ENCODE assay signal across 8 cellular contexts in the genomic region with DNA sequence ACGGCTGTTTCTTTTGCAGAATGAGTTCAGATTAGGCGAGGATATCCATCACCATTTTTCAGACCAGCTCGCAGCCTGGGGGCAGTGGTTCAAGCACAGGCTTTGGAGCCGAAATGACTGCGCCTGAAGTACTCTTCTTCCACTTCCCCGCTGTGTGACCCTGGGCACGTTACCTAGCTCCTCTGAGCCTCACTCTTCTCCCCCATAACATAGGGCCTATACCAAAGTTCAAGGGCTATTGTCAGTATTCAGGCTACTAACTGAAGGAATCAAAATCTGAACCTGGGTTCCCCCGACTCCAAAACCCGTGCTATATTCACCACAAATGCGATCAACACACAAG. TPM values are rescaled to one million over a fixed set of nuclear protein-coding genes. Genes with fewer than 3 reads are reported as not detected.
DNase-seq lines count a peak whose midpoint lies in the region; ATAC-seq and TF ChIP-seq lines count a peak whose summit lies in the region.

No MANE protein-coding gene starts in this region.

- peak overlapping the region; percentile 99 for H3K4me3 Mint-ChIP-seq in chondrocyte (ENCODE audit: unreplicated experiment)
- H3K4me3 Mint-ChIP-seq in naive thymus-derived CD8-positive, alpha-beta T cell = peak overlapping the region; percentile 95 to 98 (median 98)

- H3K4me1 Mint-ChIP-seq in chondrocyte (ENCODE audit: low read depth) = peaks cover 36% of the 10 kb centered on the region
- H3K4me1 Mint-ChIP-seq in naive thymus-derived CD8-positive, alpha-beta T cell = peaks cover 36 to 49% (median 47%) of the 10 kb centered on the region in 4 donors

- peak; percentile 6 for ATAC-seq in GM19023 (IDR thresholded peaks at IDR 0.05; ENCODE audit: unreplicated experiment)
- peak in 1 of 2 donors; percentile 40 for ATAC-seq in naive thymus-derived CD8-positive, alpha-beta T cell
- no peak for ATAC-seq in omental fat pad (ENCODE audit: low FRiP score)

- TF ChIP-seq CTCF in chondrocyte (IDR thresholded peaks at IDR 0.05) (no peak), omental fat pad (IDR thresholded peaks at IDR 0.05) (no peak)

- POLR2A ChIA-PET in naive thymus-derived CD8-positive, alpha-beta T cell (lab: Charles Lee) = no interaction called here
- POLR2A ChIA-PET in HEK293T (lab: Yijun Ruan, JAX) = interaction anchor here (0.9 to 2.4 kb wide), 2 partner anchors 10 to 145 kb away, joined by 3 to 11 read pairs; partner anchors contain the start of gene TPCN2

- no peaks in the 10 kb centered on the region for H3K27me3 Mint-ChIP-seq in chondrocyte (ENCODE audit: low read depth)
- no peaks in the 10 kb centered on the region for H3K27me3 Mint-ChIP-seq in naive thymus-derived CD8-positive, alpha-beta T cell

- DNase-seq in KG1 (lab: John Stamatoyannopoulos, UW) (peak; percentile 62), chondrocyte (ENCODE audit: low spot score) (peak; percentile 39), HEK293T (ENCODE audit: extremely low spot score) (no peak), iPS-NIHi11 (ENCODE audit: low spot score) (no peak), omental fat pad (ENCODE audit: low spot score) (no peak)
- DNase-seq in naive thymus-derived CD8-positive, alpha-beta T cell = peak in 1 of 10 donors; percentile 2
- no peak for DNase-seq in stimulated activated CD4-positive, alpha-beta T cell treated with anti-CD3 and anti-CD28 coated beads, Interleukin-4, amount 100 ng/mL, for 4 hours

- H3K27ac Mint-ChIP-seq in chondrocyte (ENCODE audit: unreplicated experiment) = peak overlapping the region; percentile 87
- H3K27ac Mint-ChIP-seq in naive thymus-derived CD8-positive, alpha-beta T cell = peak overlapping the region; percentile 88 to 98 (median 95)

- no peaks in the 10 kb centered on the region for H3K9me3 Mint-ChIP-seq in chondrocyte (ENCODE audit: low read depth)
- H3K9me3 Mint-ChIP-seq in naive thymus-derived CD8-positive, alpha-beta T cell = no peaks in the 10 kb centered on the region

- H3K36me3 Mint-ChIP-seq in chondrocyte (ENCODE audit: low read depth) = peaks cover 17% of the 10 kb centered on the region
- H3K36me3 Mint-ChIP-seq in naive thymus-derived CD8-positive, alpha-beta T cell = peaks cover 0 to 35% (median 5%) of the 10 kb centered on the region in 3 donors

- CTCF ChIA-PET in HEK293T (lab: Yijun Ruan, JAX) = no interaction called here

TF ChIP-seq in HEK293T, 16 proteins besides CTCF, POLR2A, EP300 and RAD21:
- no peak for TF ChIP-seq FOXA1 (IDR thresholded peaks at IDR 0.05)
- TF ChIP-seq SP1 (IDR thresholded peaks at IDR 0.05) = no peak
- no peak for TF ChIP-seq CTBP1 (IDR thresholded peaks at IDR 0.05; ENCODE audit: borderline replicate concordance)
- TF ChIP-seq HDGF (IDR thresholded peaks at IDR 0.05; ENCODE audit: borderline replicate concordance) = no peak
- TF ChIP-seq TARDBP (IDR thresholded peaks at IDR 0.05) = no peak
- no peak for TF ChIP-seq SUZ12 (IDR thresholded peaks at IDR 0.05)
- TF ChIP-seq FOXM1 (IDR thresholded peaks at IDR 0.05; ENCODE audit: borderline replicate concordance) = no peak
- no peak for TF ChIP-seq BHLHE40 (IDR thresholded peaks at IDR 0.05; ENCODE audit: borderline replicate concordance)
- no peak for TF ChIP-seq ZNF384 (IDR thresholded peaks at IDR 0.05)
- TF ChIP-seq FOXK2 (IDR thresholded peaks at IDR 0.05) = no peak
- no peak for TF ChIP-seq ARNT (IDR thresholded peaks at IDR 0.05)
- TF ChIP-seq L3MBTL2 (conservative IDR thresholded peaks at IDR 0.05) = no peak
- TF ChIP-seq NFRKB (IDR thresholded peaks at IDR 0.05) = no peak
- no peak for TF ChIP-seq ELF4 (IDR thresholded peaks at IDR 0.05)
- TF ChIP-seq PKNOX1 (IDR thresholded peaks at IDR 0.05) = no peak
- no peak for TF ChIP-seq LEF1 (IDR thresholded peaks at IDR 0.05; ENCODE audit: borderline replicate concordance)

RNA-seq across cellular contexts. Expression of gene MRPL21, which starts 0.4 kb away (rescaled TPM):
- 31.5 to 41.4 TPM (median 36.9 TPM) in 3 replicates for total RNA-seq in chondrocyte
- total RNA-seq in naive thymus-derived CD8-positive, alpha-beta T cell = 10 to 100 TPM; 40.7 to 41.4 TPM
- polyA plus RNA-seq in naive thymus-derived CD8-positive, alpha-beta T cell = 100 to 1,000 TPM; 109 to 134 (median 127) TPM
- total RNA-seq in omental fat pad = 10 to 100 TPM; 31.8 to 57.5 (median 39.1) TPM

RNA-seq across cellular contexts. Expression of gene IGHMBP2, which starts 0.4 kb away (rescaled TPM):
- total RNA-seq in chondrocyte (17.4 to 21.4 TPM (median 18.1 TPM) in 3 replicates), omental fat pad (10 to 100 TPM in 3 of 4 donors, 1 to 10 TPM in 1; 8.7 to 23.4 (median 13.8) TPM)
- 10 to 100 TPM; 28.5 to 32.5 TPM for total RNA-seq in naive thymus-derived CD8-positive, alpha-beta T cell
- 10 to 100 TPM in 1 of 3 donors, 1 to 10 TPM in 2; 5.1 to 10.5 (median 6.0) TPM for polyA plus RNA-seq in naive thymus-derived CD8-positive, alpha-beta T cell

Comparison
In these comparisons a context has a peak if more than half of its experiments do, and no peak if none do; other contexts are left out.
1. DNase-seq: peak in KG1 (single experiment) and chondrocyte (single experiment); none in stimulated activated CD4-positive, alpha-beta T cell treated with anti-CD3 and anti-CD28 coated beads, Interleukin-4, amount 100 ng/mL, for 4 hours (0 of 2), HEK293T (single experiment), iPS-NIHi11 (single experiment) and omental fat pad (single experiment).